Comparison of ENCODE assay signal across 7 cellular contexts in genomic region chr1:115595279-115596079, GRCh38. TPM values are rescaled to one million over a fixed set of nuclear protein-coding genes. Genes with fewer than 3 reads are reported as not detected.
DNase-seq lines count a peak whose midpoint lies in the region; ATAC-seq, FAIRE-seq and TF ChIP-seq lines count a peak whose summit lies in the region.

No MANE protein-coding gene starts in this region.

- peak; percentile 43 for DNase-seq in GM12891 (ENCODE audit: insufficient read length, low spot score)
- peak; percentile 40 for DNase-seq in NCI-H524 treated with DMSO at 0.1 percent for 48 hours (lab: John Stamatoyannopoulos, UW)
- peak; percentile 33 to 45 for DNase-seq in activated CD4-positive, alpha-beta T cell treated with anti-CD3 and anti-CD28 coated beads, Interleukin-2, amount 50 U/mL, for 4 hours
- peak; percentile 86 for DNase-seq in ecto neural progenitor cell (ENCODE audit: low spot score)
- peak; percentile 86 for DNase-seq in lung (ENCODE audit: low spot score)
- peak; percentile 22 to 40 for DNase-seq in stimulated activated CD8-positive, alpha-beta memory T cell treated with anti-CD3 and anti-CD28 coated beads, Interleukin-15, amount 100 ng/mL, for 48 hours (ENCODE audit: low read depth in 2 of 2)

- H3K4me3 ChIP-seq in lung = no peak overlapping the region

- H3K27ac ChIP-seq in lung (ENCODE audit: low read depth in 1 of 2, low read length in 1 of 2) = no peak overlapping the region

- H3K27me3 ChIP-seq in lung (ENCODE audit: control insufficient read depth, insufficient read depth) = no peaks in the 10 kb centered on the region

- ATAC-seq in HG03442 (IDR thresholded peaks at IDR 0.05; ENCODE audit: unreplicated experiment) = peak; percentile 72
- peak; percentile 72 for ATAC-seq in lung (ENCODE audit: insufficient read depth, low FRiP score)

- peak; percentile 80 for FAIRE-seq in GM12891 (lab: Jason Lieb, UNC)

- TF ChIP-seq CTCF in lung (IDR thresholded peaks at IDR 0.05; ENCODE audit: control extremely low read depth, extremely low read depth) = peak; percentile 85

- peaks cover 0 to 1% of the 10 kb centered on the region in 2 donors for H3K9me3 ChIP-seq in lung (ENCODE audit: control insufficient read depth in 2 of 2, insufficient read depth in 1 of 2, low read length in 1 of 2)

- 59 to 67% methylated on average over 12 of the region's 12 CpGs for WGBS in lung, 2 donors

- TF ChIP-seq POLR2A in GM12891 (IDR thresholded peaks at IDR 0.05; ENCODE audit: low read depth, low read length) = no peak

- H3K36me3 ChIP-seq in lung (ENCODE audit: control insufficient read depth in 2 of 2, insufficient read depth in 2 of 2, low read length in 2 of 2) = no peaks in the 10 kb centered on the region

- no peaks in the 10 kb centered on the region for H3K4me1 ChIP-seq in lung (ENCODE audit: control insufficient read depth in 2 of 2, insufficient read depth in 2 of 2, low read length in 2 of 2)

TF ChIP-seq in GM12891, 5 proteins besides CTCF, POLR2A, EP300 and RAD21:
- TF ChIP-seq POU2F2 (IDR thresholded peaks at IDR 0.05; ENCODE audit: low read depth, low read length) = no peak
- TF ChIP-seq TAF1 (IDR thresholded peaks at IDR 0.05; ENCODE audit: low read depth, low read length) = no peak
- 0 out of 2 replicates have a peak, but pooled peaks have one; percentile 31 for TF ChIP-seq SPI1 (IDR thresholded peaks at IDR 0.05; ENCODE audit: low read depth, low read length)
- TF ChIP-seq POLR2AphosphoS5 (IDR thresholded peaks at IDR 0.05; ENCODE audit: low read depth, low read length) = no peak
- no peak for TF ChIP-seq PAX5 (IDR thresholded peaks at IDR 0.05; ENCODE audit: insufficient read depth, low read length, severe bottlenecking)

RNA-seq across cellular contexts. Expression of gene VANGL1, which starts 46.3 kb away (rescaled TPM):
- polyA plus RNA-seq in GM12891 (2012; ENCODE audit: low read depth, missing spikeins) = 3.2 TPM
- 10 to 100 TPM in 1 of 2 donors, 1 to 10 TPM in 1; 7.6 to 10.9 TPM for total RNA-seq in lung
- polyA plus RNA-seq in lung = 1 to 10 TPM; 1.6 to 3.3 TPM

Comparison
In these comparisons a context has a peak if more than half of its experiments do, and no peak if none do; other contexts are left out.
1. DNase-seq: peak in every context shown above with its lines; median percentile 86 in ecto neural progenitor cell; 86 in lung; 43 in GM12891; 40 in NCI-H524 treated with DMSO at 0.1 percent for 48 hours; 39 in activated CD4-positive, alpha-beta T cell treated with anti-CD3 and anti-CD28 coated beads, Interleukin-2, amount 50 U/mL, for 4 hours; 31 in stimulated activated CD8-positive, alpha-beta memory T cell treated with anti-CD3 and anti-CD28 coated beads, Interleukin-15, amount 100 ng/mL, for 48 hours.